In genomic region chr6:144346719-144347446, GRCh38 we compare ENCODE assay signal across 9 cellular contexts.
DNase-seq lines count a peak whose midpoint lies in the region; ATAC-seq and TF ChIP-seq lines count a peak whose summit lies in the region.
"Had no signal": no experiment of that assay in that cellular context is flagged by ENCODE, and none has a peak within 500 bp of the region (broad histone marks: within the 10 kb centered on the region; RNA-seq: fewer than 3 reads in every experiment).

No MANE protein-coding gene starts in this region.

- peak; percentile 29 for ATAC-seq in GM18511 (IDR thresholded peaks at IDR 0.05; ENCODE audit: unreplicated experiment)
- ATAC-seq: sciatic nerve had no signal

- no peaks in the 10 kb centered on the region for H3K9me3 ChIP-seq in effector memory CD4-positive, alpha-beta T cell (ENCODE audit: control insufficient read depth, low read length)

- H3K4me1 ChIP-seq in effector memory CD4-positive, alpha-beta T cell (ENCODE audit: control insufficient read depth, insufficient read depth, low read length, poor library complexity, severe bottlenecking), result peaks cover 51% of the 10 kb centered on the region

- DNase-seq in effector memory CD4-positive, alpha-beta T cell, result no peak
- DNase-seq in skeletal muscle cell (ENCODE audit: low read depth) (peak; percentile 49), NCI-H446 treated with DMSO at 0.1 percent for 48 hours (lab: John Stamatoyannopoulos, UW) (no peak), nucleus accumbens (lab: John Stamatoyannopoulos, UW) (no peak), NCI-H187 treated with DMSO at 0.1 percent for 48 hours (lab: John Stamatoyannopoulos, UW) (no peak), occipital lobe (lab: John Stamatoyannopoulos, UW) (no peak)

- no peaks in the 10 kb centered on the region for H3K27me3 ChIP-seq in effector memory CD4-positive, alpha-beta T cell (replicated peaks; ENCODE audit: control insufficient read depth, insufficient read depth, low read length, poor library complexity, severe bottlenecking)

- H3K36me3 ChIP-seq in effector memory CD4-positive, alpha-beta T cell (ENCODE audit: control insufficient read depth, insufficient read depth, low read length), result no peaks in the 10 kb centered on the region

- H3K4me3 ChIP-seq in effector memory CD4-positive, alpha-beta T cell (ENCODE audit: insufficient read depth, low read depth, low read length, poor library complexity, severe bottlenecking), result peak overlapping the region; percentile 2
- H3K4me3 ChIP-seq in skeletal muscle cell (ENCODE audit: low read depth, low read length), result no peak overlapping the region

- H3K27ac ChIP-seq in effector memory CD4-positive, alpha-beta T cell (ENCODE audit: insufficient read depth, low read length, poor library complexity, severe bottlenecking), result peak overlapping the region; percentile 60

TF ChIP-seq in PFSK-1, 5 proteins besides CTCF, POLR2A, EP300 and RAD21:
- TF ChIP-seq SIN3A (IDR thresholded peaks at IDR 0.05; ENCODE audit: borderline replicate concordance, insufficient read depth, low read length) (peak; percentile 74; the same call in 1 of the 2 replicates), TAF1 (IDR thresholded peaks at IDR 0.05; ENCODE audit: borderline replicate concordance, insufficient read depth, low read length) (no peak), POLR2AphosphoS5 (IDR thresholded peaks at IDR 0.05; ENCODE audit: low read depth, low read length) (no peak)
